Comparison of ENCODE assay signal across 18 cellular contexts in the genomic region with DNA sequence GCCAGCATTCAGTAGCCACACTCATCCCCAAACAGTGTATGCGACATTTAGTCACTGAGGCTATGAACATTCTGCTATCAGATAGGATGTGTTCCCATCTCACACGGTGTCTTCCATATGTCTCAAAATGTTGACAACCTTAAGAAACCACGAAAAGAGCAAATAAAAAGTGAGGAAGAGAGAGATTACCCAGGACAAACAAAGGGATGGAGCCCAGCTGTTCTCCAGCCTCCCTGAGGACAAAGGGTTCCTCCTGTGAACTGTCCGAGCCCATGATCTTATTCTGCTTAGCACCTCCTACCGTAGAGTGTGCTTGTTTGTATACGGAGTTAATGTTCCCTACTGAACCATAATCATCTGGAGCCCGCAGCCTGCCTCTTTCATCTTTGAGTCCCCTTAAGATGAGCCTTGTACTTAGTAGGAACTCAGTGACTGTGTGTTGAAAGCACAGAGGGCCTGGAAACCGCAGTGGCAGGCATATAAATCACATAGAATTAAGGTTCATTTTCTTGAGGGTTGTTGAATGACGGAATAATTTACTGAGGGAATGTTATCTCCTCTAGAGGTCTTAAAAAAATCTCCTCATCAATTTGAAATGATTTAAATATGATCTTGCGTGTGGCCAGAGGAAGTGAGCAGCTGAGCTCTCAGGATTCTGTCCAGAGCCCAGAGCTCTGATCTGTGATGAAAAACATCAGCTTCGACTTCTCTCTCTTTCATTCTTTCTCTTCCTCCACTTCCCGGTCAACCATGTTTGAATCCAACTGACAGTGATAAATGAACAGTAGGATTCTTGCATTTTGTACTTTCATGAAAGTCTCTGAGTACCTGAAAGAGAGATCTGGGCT.
DNase-seq lines count a peak whose midpoint lies in the region; ATAC-seq and TF ChIP-seq lines count a peak whose summit lies in the region.
"Had no signal": no experiment of that assay in that cellular context is flagged by ENCODE, and none has a peak within 500 bp of the region (broad histone marks: within the 10 kb centered on the region; RNA-seq: fewer than 3 reads in every experiment).

No MANE protein-coding gene starts in this region.

- H2BK15ac ChIP-seq in neuronal stem cell (ENCODE audit: low read length), result no peak overlapping the region

- H3K9me3 ChIP-seq in AG04450 (ENCODE audit: control insufficient read depth, insufficient read depth, low read length), result no peaks in the 10 kb centered on the region
- no peaks in the 10 kb centered on the region for H3K9me3 ChIP-seq in fibroblast of lung (ENCODE audit: control insufficient read depth, insufficient read depth, low read depth, low read length)
- no peaks in the 10 kb centered on the region for H3K9me3 ChIP-seq in neuronal stem cell (replicated peaks in 1 of 2; ENCODE audit: control insufficient read depth in 2 of 2, insufficient read depth in 1 of 2, low read depth in 1 of 2, low read length in 2 of 2)
- H3K9me3 ChIP-seq: psoas muscle, testis had no signal

- H4K91ac ChIP-seq in neuronal stem cell (ENCODE audit: low read depth, low read length, poor library complexity), result no peak overlapping the region

- no peak overlapping the region for H4K8ac ChIP-seq in neuronal stem cell (ENCODE audit: low read depth, low read length)

- H3K23ac ChIP-seq in neuronal stem cell (ENCODE audit: low read depth, low read length, poor library complexity), result no peak overlapping the region

- H3K18ac ChIP-seq in neuronal stem cell (ENCODE audit: low read length), result no peak overlapping the region

- H3K14ac ChIP-seq in neuronal stem cell (ENCODE audit: low read length), result no peak overlapping the region

- no peak overlapping the region for H2BK120ac ChIP-seq in neuronal stem cell (ENCODE audit: low read depth, low read length)

- ATAC-seq in GM18519 (IDR thresholded peaks at IDR 0.05; ENCODE audit: low FRiP score, unreplicated experiment) (no peak), GM21447 (IDR thresholded peaks at IDR 0.05; ENCODE audit: unreplicated experiment) (no peak)
- ATAC-seq: activated T-cell treated with anti-CD3 and anti-CD28 coated beads, Interleukin-2, amount 50 U/mL, for 4 hours; psoas muscle had no signal

- no peak overlapping the region for H2AK5ac ChIP-seq in neuronal stem cell (ENCODE audit: low read depth, low read length)

- H3K36me3 ChIP-seq in fibroblast of lung (ENCODE audit: control insufficient read depth, insufficient read depth, low read length) (no peaks in the 10 kb centered on the region), neuronal stem cell (replicated peaks in 1 of 2; ENCODE audit: control insufficient read depth in 2 of 2, insufficient read depth in 2 of 2, low read length in 2 of 2) (no peaks in the 10 kb centered on the region)

- POLR2A ChIA-PET in AG04450 (lab: Yijun Ruan, JAX), result no interaction called here

- TF ChIP-seq CTCF in AG04450 (IDR thresholded peaks at IDR 0.05; ENCODE audit: low read depth, low read length), result no peak
- no peak for TF ChIP-seq CTCF in fibroblast of lung (conservative IDR thresholded peaks at IDR 0.05 in 1 of 2, IDR thresholded peaks at IDR 0.05 in 1 of 2; ENCODE audit: low read depth in 1 of 2, low read length in 2 of 2)
- no peak for TF ChIP-seq CTCF in GM10266 (IDR thresholded peaks at IDR 0.05; ENCODE audit: control insufficient read depth, insufficient read depth, low read depth, missing control alignments)

- H2BK12ac ChIP-seq in neuronal stem cell (ENCODE audit: low read length), result no peak overlapping the region

- no peak overlapping the region for H2BK5ac ChIP-seq in neuronal stem cell (ENCODE audit: low read length)

- H2AFZ ChIP-seq in fibroblast of lung (ENCODE audit: low read length) (no peak overlapping the region), neuronal stem cell (ENCODE audit: low read length) (peak overlapping the region; percentile 41)

- H3K27me3 ChIP-seq in AG04450 (ENCODE audit: control insufficient read depth, insufficient read depth, low read length) (no peaks in the 10 kb centered on the region), fibroblast of lung (ENCODE audit: control insufficient read depth, insufficient read depth, low read length) (no peaks in the 10 kb centered on the region), neuronal stem cell (ENCODE audit: control insufficient read depth in 3 of 3, insufficient read depth in 3 of 3, low read depth in 1 of 3, low read length in 3 of 3) (no peaks in the 10 kb centered on the region)
- H3K27me3 ChIP-seq: testis had no signal

- H3K4me2 ChIP-seq in fibroblast of lung (ENCODE audit: extremely low read depth, insufficient read depth, low read length), result no peak overlapping the region
- no peak overlapping the region for H3K4me2 ChIP-seq in neuronal stem cell (ENCODE audit: insufficient read depth, low read length, poor library complexity, severe bottlenecking)

- peak overlapping the region; percentile 22 for H3K27ac ChIP-seq in AG04450 (ENCODE audit: low read depth, low read length)
- no peak overlapping the region for H3K27ac ChIP-seq in fibroblast of lung (ENCODE audit: insufficient read depth, low read length)
- H3K27ac ChIP-seq in neuronal stem cell (replicated peaks; ENCODE audit: low read length), result no peak overlapping the region
- H3K27ac ChIP-seq: psoas muscle, testis had no signal

- CTCF ChIA-PET in AG04450 (lab: Charles Lee), result no interaction called here

- no CpG with 5 or more reads among the region's 12 CpGs for WGBS in neuronal stem cell (ENCODE audit: extremely low coverage in 2 of 2, insufficient read length in 2 of 2, insufficient replicate concordance in 1 of 2), 2 donors

- peak; percentile 20 for DNase-seq in AG04450 (ENCODE audit: low read depth, low spot score)
- peak; percentile 54 for DNase-seq in HCEC 1CT
- peak; percentile 11 to 59 for DNase-seq in fibroblast of lung (ENCODE audit: low read depth in 2 of 2)
- DNase-seq in neuronal stem cell (ENCODE audit: low spot score), result no peak
- DNase-seq in Ammon's horn (ENCODE audit: low spot score), result no peak
- DNase-seq in GM10266 (ENCODE audit: extremely low spot score), result no peak
- DNase-seq: activated CD4-positive, alpha-beta T cell treated with anti-CD3 and anti-CD28 coated beads, Interleukin-2, amount 50 U/mL, for 48 hours; activated T-cell treated with anti-CD3 and anti-CD28 coated beads, Interleukin-2, amount 50 U/mL, for 4 hours; AML-193; DMS79 treated with DMSO at 0.1 percent for 48 hours; KG1; NCI-H1417 treated with DMSO at 0.1 percent for 48 hours; NCI-H446 treated with DMSO at 0.1 percent for 48 hours; psoas muscle; stimulated activated CD4-positive, alpha-beta T cell treated with anti-CD3 and anti-CD28 coated beads, Interleukin-1b, Interleukin-23, amount 100 ng/mL, for 48 hours; testis had no signal

- H3K4me1 ChIP-seq in fibroblast of lung (ENCODE audit: control insufficient read depth, extremely low read depth, insufficient read depth, low read length) (no peaks in the 10 kb centered on the region), neuronal stem cell (ENCODE audit: control insufficient read depth in 2 of 2, insufficient read depth in 1 of 2, low read depth in 1 of 2, low read length in 2 of 2) (no peaks in the 10 kb centered on the region)
- H3K4me1 ChIP-seq: psoas muscle, testis had no signal

- H3K9ac ChIP-seq in fibroblast of lung (ENCODE audit: insufficient read depth, low read length) (no peak overlapping the region), neuronal stem cell (ENCODE audit: low read depth, low read length, poor library complexity) (no peak overlapping the region)

- H3K79me1 ChIP-seq in neuronal stem cell (ENCODE audit: low read depth, low read length), result no peaks in the 10 kb centered on the region

- H3K4ac ChIP-seq in neuronal stem cell (ENCODE audit: low read length), result no peak overlapping the region

- H3K4me3 ChIP-seq in AG04450 (ENCODE audit: low read depth, low read length) (no peak overlapping the region), fibroblast of lung (replicated peaks in 1 of 4; ENCODE audit: control extremely low read depth in 1 of 4, insufficient read depth in 1 of 4, low read depth in 3 of 4, low read length in 4 of 4) (no peak overlapping the region), neuronal stem cell (ENCODE audit: low read length in 2 of 2) (no peak overlapping the region)
- H3K4me3 ChIP-seq: psoas muscle, testis had no signal

- H4K20me1 ChIP-seq in fibroblast of lung (ENCODE audit: control insufficient read depth, extremely low read depth, insufficient read depth, low read length), result no peaks in the 10 kb centered on the region

- no peaks in the 10 kb centered on the region for H3K79me2 ChIP-seq in fibroblast of lung (ENCODE audit: control insufficient read depth, insufficient read depth, low read length)

Comparison
In these comparisons a context has a peak if more than half of its experiments do, and no peak if none do; other contexts are left out.
1. DNase-seq: peak in AG04450 (single experiment), HCEC 1CT (single experiment) and fibroblast of lung (2 of 2); none in neuronal stem cell (single experiment), Ammon's horn (single experiment) and GM10266 (single experiment).